Comparison of ENCODE assay signal across 9 cellular contexts in the genomic region with DNA sequence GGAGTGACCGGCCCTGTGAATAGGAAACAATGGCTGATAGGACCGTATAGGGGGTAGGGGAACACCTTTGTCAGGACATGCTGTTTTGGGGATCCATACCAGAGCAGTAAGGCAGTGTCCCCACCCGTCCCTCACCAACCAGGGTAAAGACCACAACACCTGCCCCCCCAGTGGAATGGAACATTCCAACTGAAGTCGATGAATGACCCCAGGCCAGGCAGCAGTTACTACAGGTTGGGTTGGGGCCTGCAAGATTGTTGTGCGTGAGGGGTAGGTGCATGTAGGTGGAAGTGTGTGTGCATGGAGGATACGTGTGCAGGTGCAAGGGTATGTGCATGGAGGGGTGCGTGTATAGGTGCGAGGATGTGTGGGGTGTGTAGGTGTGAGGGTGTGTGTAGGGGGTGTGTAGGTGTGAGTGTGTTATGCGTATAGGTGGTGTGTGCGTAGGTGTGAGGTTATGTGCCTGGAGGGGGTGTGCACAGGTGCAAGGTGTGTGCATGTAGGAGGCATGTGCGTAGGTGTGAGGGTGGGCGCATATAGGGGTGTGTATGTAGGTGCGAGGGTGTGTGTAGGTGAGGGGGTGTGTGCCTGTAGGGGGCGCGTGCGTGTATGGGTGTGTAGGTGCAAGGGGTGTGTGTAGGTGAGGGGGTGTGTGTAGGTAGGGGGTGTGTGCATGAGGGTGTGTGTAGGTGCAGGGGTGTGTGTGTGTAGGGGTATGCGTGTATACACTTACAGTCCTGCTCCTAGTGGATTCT. TPM values are rescaled to one million over a fixed set of nuclear protein-coding genes. Genes with fewer than 3 reads are reported as not detected.
DNase-seq lines count a peak whose midpoint lies in the region; ATAC-seq and TF ChIP-seq lines count a peak whose summit lies in the region.
"Had no signal": no experiment of that assay in that cellular context is flagged by ENCODE, and none has a peak within 500 bp of the region (broad histone marks: within the 10 kb centered on the region; RNA-seq: fewer than 3 reads in every experiment).

No MANE protein-coding gene starts in this region.

- WGBS in urinary bladder: 86% methylated on average over 17 of the region's 17 CpGs

- no peaks in the 10 kb centered on the region for H3K27me3 ChIP-seq in kidney epithelial cell (ENCODE audit: control insufficient read depth, insufficient read depth, low read length)

- peaks cover 2% of the 10 kb centered on the region for H3K4me1 ChIP-seq in urinary bladder (ENCODE audit: insufficient read depth)

- ATAC-seq in activated naive CD4-positive, alpha-beta T cell treated with anti-CD3 and anti-CD28 coated beads, Interleukin-2, amount 50 U/mL, for 72 hours: no peak

- peak; percentile 11 for TF ChIP-seq CTCF in kidney epithelial cell (IDR thresholded peaks at IDR 0.05; ENCODE audit: insufficient read depth, low read length, poor library complexity, severe bottlenecking)

- no peak overlapping the region for H3K27ac ChIP-seq in urinary bladder (ENCODE audit: low read depth)

- H3K36me3 ChIP-seq in kidney epithelial cell (ENCODE audit: control insufficient read depth, insufficient read depth, low read length) (peaks cover 2% of the 10 kb centered on the region), urinary bladder (ENCODE audit: insufficient read depth) (no peaks in the 10 kb centered on the region)

- H3K27ac Mint-ChIP-seq in activated naive CD4-positive, alpha-beta T cell treated with anti-CD3 and anti-CD28 coated beads, Interleukin-2, amount 50 U/mL, for 72 hours: peak overlapping the region; percentile 78 to 91

- peaks cover 0 to 4% of the 10 kb centered on the region in 2 donors for H3K36me3 Mint-ChIP-seq in activated naive CD4-positive, alpha-beta T cell treated with anti-CD3 and anti-CD28 coated beads, Interleukin-2, amount 50 U/mL, for 72 hours

- H3K4me3 ChIP-seq in kidney epithelial cell (ENCODE audit: low read depth, low read length) (no peak overlapping the region), urinary bladder (ENCODE audit: low read depth, low read length) (peak overlapping the region; percentile 90)

- peak; percentile 36 for DNase-seq in stimulated activated CD4-positive, alpha-beta T cell treated with anti-CD3 and anti-CD28 coated beads, Interleukin-2, amount 100 ng/mL, for 4 hours (ENCODE audit: low read depth)
- DNase-seq in stimulated activated CD4-positive, alpha-beta T cell treated with anti-CD3 and anti-CD28 coated beads, Interleukin-4, amount 100 ng/mL, for 1 hour: no peak
- DNase-seq in activated naive CD4-positive, alpha-beta T cell treated with anti-CD3 and anti-CD28 coated beads, Interleukin-2, amount 50 U/mL, for 72 hours (ENCODE audit: low spot score in 2 of 2): no peak
- DNase-seq in kidney epithelial cell (ENCODE audit: low read depth) (no peak), DMS 273 (lab: John Stamatoyannopoulos, UW; ENCODE audit: unreplicated experiment) (no peak), T1000 (lab: John Stamatoyannopoulos, UW) (no peak), EL (no peak)
- DNase-seq: head of caudate nucleus had no signal

- no peaks in the 10 kb centered on the region for H3K9me3 Mint-ChIP-seq in activated naive CD4-positive, alpha-beta T cell treated with anti-CD3 and anti-CD28 coated beads, Interleukin-2, amount 50 U/mL, for 72 hours

RNA-seq across cellular contexts. Expression of gene PISD, which starts 32.9 kb away (rescaled TPM):
- total RNA-seq in activated naive CD4-positive, alpha-beta T cell treated with anti-CD3 and anti-CD28 coated beads, Interleukin-2, amount 50 U/mL, for 72 hours: 10 to 100 TPM; 36.8 to 41.9 TPM
- total RNA-seq in kidney epithelial cell (83.3 and 88.3 TPM in 2 replicates), urinary bladder (20.1 TPM)
- 22.6 TPM for polyA plus RNA-seq in urinary bladder
